9 cellular contexts compared by ENCODE assay signal in the genomic region with DNA sequence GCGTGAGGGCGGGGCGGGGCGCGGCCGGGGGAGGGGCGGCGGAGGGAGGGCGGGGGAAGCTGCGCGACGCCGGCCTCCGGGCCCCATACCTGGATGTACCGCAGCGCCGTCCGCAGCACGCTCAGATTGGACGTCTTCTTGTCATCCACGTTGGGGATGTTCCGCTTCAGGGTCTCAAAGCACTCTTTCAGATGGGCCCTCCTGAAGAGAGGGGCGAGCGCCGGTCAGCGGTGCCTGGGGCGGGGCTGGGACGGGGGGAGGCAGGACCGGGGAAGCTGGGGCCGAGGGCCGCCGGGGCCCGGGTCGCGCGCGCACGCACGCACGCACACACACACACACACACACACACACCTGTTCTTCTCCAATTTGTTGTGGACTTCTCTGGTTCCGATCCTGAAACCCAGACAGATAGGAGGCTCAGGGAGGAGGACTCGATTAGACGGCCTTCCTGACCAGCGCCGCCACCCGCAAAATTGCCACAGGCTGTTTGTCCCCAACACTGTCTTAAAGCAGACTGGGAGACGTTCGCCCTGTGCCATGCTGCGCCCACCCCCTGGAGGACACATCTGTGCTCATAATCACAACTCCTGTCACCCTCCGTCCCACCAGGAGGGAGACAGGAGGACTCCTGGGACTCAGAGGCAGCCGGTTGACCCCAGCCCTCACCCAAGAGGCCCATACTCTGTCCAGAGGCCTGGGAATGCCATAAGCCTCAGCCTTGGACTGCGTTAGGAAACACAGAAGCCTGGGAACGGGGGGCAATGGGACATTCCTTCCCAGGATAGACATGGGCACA. TPM values are rescaled to one million over a fixed set of nuclear protein-coding genes. Genes with fewer than 3 reads are reported as not detected.
DNase-seq lines count a peak whose midpoint lies in the region; ATAC-seq, FAIRE-seq and TF ChIP-seq lines count a peak whose summit lies in the region.
"Had no signal": no experiment of that assay in that cellular context is flagged by ENCODE, and none has a peak within 500 bp of the region (broad histone marks: within the 10 kb centered on the region; RNA-seq: fewer than 3 reads in every experiment).

No MANE protein-coding gene starts in this region.

- peaks cover 46% of the 10 kb centered on the region for H3K4me1 Mint-ChIP-seq in activated naive CD8-positive, alpha-beta T cell treated with anti-CD3 and anti-CD28 coated beads, Interleukin-2, amount 10 ng/mL, durations not matched to agents 7 days and 5 days

- H3K27me3 Mint-ChIP-seq in activated naive CD8-positive, alpha-beta T cell treated with anti-CD3 and anti-CD28 coated beads, Interleukin-2, amount 10 ng/mL, durations not matched to agents 7 days and 5 days = no peaks in the 10 kb centered on the region

- peaks cover 3 to 6% of the 10 kb centered on the region in 2 experiments for H3K36me3 ChIP-seq in SK-N-SH (replicated peaks in 1 of 2; ENCODE audit: control insufficient read depth in 1 of 2, insufficient read depth in 2 of 2, low read length in 1 of 2)
- H3K36me3 ChIP-seq in kidney (ENCODE audit: control insufficient read depth in 1 of 2, insufficient read depth in 2 of 2, low read length in 2 of 2) = peaks cover 0 to 9% of the 10 kb centered on the region in 2 donors

- H3K27me3 ChIP-seq in SK-N-SH (ENCODE audit: insufficient read depth) = no peaks in the 10 kb centered on the region

- no peak overlapping the region for H2AFZ ChIP-seq in SK-N-SH (ENCODE audit: low read depth)

- DNase-seq in SK-N-SH (peak; percentile 22), kidney (peak; percentile 83), substantia nigra (lab: John Stamatoyannopoulos, UW) (peak in 2 of 49 donors; percentile 14 to 44), HuH-7.5 (ENCODE audit: low spot score) (no peak), foreskin melanocyte (no peak)
- no peak for DNase-seq in activated naive CD8-positive, alpha-beta T cell treated with anti-CD3 and anti-CD28 coated beads, Interleukin-2, amount 10 ng/mL, durations not matched to agents 7 days and 5 days
- DNase-seq: NCI-H524 treated with DMSO at 0.1 percent for 48 hours had no signal

- TF ChIP-seq EP300 in SK-N-SH (IDR thresholded peaks at IDR 0.05; ENCODE audit: borderline replicate concordance in 1 of 2, low read depth in 1 of 2, low read length in 1 of 2) = no peak

- POLR2A ChIA-PET in SK-N-SH (lab: Yijun Ruan, JAX) = interaction anchor here (1.7 to 2.6 kb wide), 3 partner anchors 7 to 58 kb away, joined by 10 to 26 read pairs (median 12); a partner anchor contains a TSS
- POLR2A ChIA-PET in activated naive CD8-positive, alpha-beta T cell treated with anti-CD3 and anti-CD28 coated beads, Interleukin-2, amount 10 ng/mL, durations not matched to agents 7 days and 5 days (lab: Charles Lee) = interaction anchor here (0.6 to 3.9 kb wide), 9 partner anchors 8 to 1749 kb away, joined by 3 to 73 read pairs (median 5); a partner anchor contains a TSS

- H3K4me3 ChIP-seq in SK-N-SH (ENCODE audit: low read depth in 2 of 2, low read length in 1 of 2) = peak overlapping the region; percentile 28 to 39; a peak in 3 of 4 replicates
- H3K4me3 ChIP-seq in kidney (ENCODE audit: low read length in 2 of 2) = no peak overlapping the region

- TF ChIP-seq CTCF in SK-N-SH (IDR thresholded peaks at IDR 0.05) (no peak), kidney (IDR thresholded peaks at IDR 0.05; ENCODE audit: borderline replicate concordance, extremely low read depth, insufficient read depth) (no peak)

- H3K79me2 ChIP-seq in SK-N-SH (ENCODE audit: insufficient read depth) = peaks cover 69% of the 10 kb centered on the region

- H3K9me2 ChIP-seq in SK-N-SH = no peaks in the 10 kb centered on the region

- WGBS in SK-N-SH (ENCODE audit: low lambda C conversion rate) = 27% methylated on average over 24 of the region's 53 CpGs

- peak overlapping the region; percentile 69; the same call in 1 of the 2 replicates for H3K4me2 ChIP-seq in SK-N-SH

- FAIRE-seq in kidney (lab: Jason Lieb, UNC) = no peak

- H3K9ac ChIP-seq in SK-N-SH (peak overlapping the region; percentile 43; the same call in 1 of the 2 replicates), kidney (ENCODE audit: low read length in 2 of 2) (peak overlapping the region; percentile 17 to 29)

- peak overlapping the region; percentile 78 for H3K27ac Mint-ChIP-seq in activated naive CD8-positive, alpha-beta T cell treated with anti-CD3 and anti-CD28 coated beads, Interleukin-2, amount 10 ng/mL, durations not matched to agents 7 days and 5 days

- H3K9me3 Mint-ChIP-seq in activated naive CD8-positive, alpha-beta T cell treated with anti-CD3 and anti-CD28 coated beads, Interleukin-2, amount 10 ng/mL, durations not matched to agents 7 days and 5 days = no peaks in the 10 kb centered on the region

- peak overlapping the region; percentile 45 to 69; a peak in 3 of 4 replicates for H3K27ac ChIP-seq in SK-N-SH (ENCODE audit: low read depth in 2 of 2, low read length in 1 of 2)
- H3K27ac ChIP-seq in kidney (ENCODE audit: low read depth in 2 of 2, low read length in 2 of 2) = peak overlapping the region; percentile 97 to 100
- H3K27ac ChIP-seq in substantia nigra (ENCODE audit: low read depth, low read length, poor library complexity, severe bottlenecking) = peak overlapping the region; percentile 53

- H3K4me1 ChIP-seq in SK-N-SH (ENCODE audit: control insufficient read depth in 1 of 2, insufficient read depth in 2 of 2, low read depth in 1 of 2, low read length in 1 of 2) = peaks cover 38 to 57% of the 10 kb centered on the region in 2 experiments
- H3K4me1 ChIP-seq in kidney (ENCODE audit: control insufficient read depth in 1 of 2, insufficient read depth in 1 of 2, low read depth in 1 of 2, low read length in 2 of 2) = peaks cover 48 to 50% of the 10 kb centered on the region in 2 donors

- H4K20me1 ChIP-seq in SK-N-SH (ENCODE audit: insufficient read depth) = peaks cover 20% of the 10 kb centered on the region; the same call in 1 of the 2 replicates

- ATAC-seq in SK-N-SH treated with all-trans-retinoic acid at 6 μM for 48 hours (no peak), HG02938 (IDR thresholded peaks at IDR 0.05; ENCODE audit: unreplicated experiment) (no peak)
- no peak for ATAC-seq in activated naive CD8-positive, alpha-beta T cell treated with anti-CD3 and anti-CD28 coated beads, Interleukin-2, amount 10 ng/mL, durations not matched to agents 7 days and 5 days (ENCODE audit: low read depth)

- H3K4me3 Mint-ChIP-seq in activated naive CD8-positive, alpha-beta T cell treated with anti-CD3 and anti-CD28 coated beads, Interleukin-2, amount 10 ng/mL, durations not matched to agents 7 days and 5 days = peak overlapping the region; percentile 79

- no peak for TF ChIP-seq RAD21 in SK-N-SH (IDR thresholded peaks at IDR 0.05; ENCODE audit: low read length)

- intact Hi-C loops in kidney (cut with DNase I) = no loop called here

- H3K9me3 ChIP-seq in SK-N-SH = no peaks in the 10 kb centered on the region
- no peaks in the 10 kb centered on the region for H3K9me3 ChIP-seq in kidney (ENCODE audit: control insufficient read depth in 1 of 2, low read length in 2 of 2)

- peaks cover 10% of the 10 kb centered on the region for H3K36me3 Mint-ChIP-seq in activated naive CD8-positive, alpha-beta T cell treated with anti-CD3 and anti-CD28 coated beads, Interleukin-2, amount 10 ng/mL, durations not matched to agents 7 days and 5 days

- peaks cover 13% of the 10 kb centered on the region for H3F3A ChIP-seq in SK-N-SH (replicated peaks; ENCODE audit: insufficient read depth)

- CTCF ChIA-PET in SK-N-SH (lab: Yijun Ruan, JAX) = interaction anchor here (1.4 to 6.2 kb wide), 4 partner anchors 7 to 41 kb away, joined by 3 to 62 read pairs (median 21); no protein-coding TSS in a partner anchor

TF ChIP-seq in SK-N-SH, 30 proteins besides CTCF, POLR2A, EP300 and RAD21 (continues in another document):
- TF ChIP-seq, protein P1, sequence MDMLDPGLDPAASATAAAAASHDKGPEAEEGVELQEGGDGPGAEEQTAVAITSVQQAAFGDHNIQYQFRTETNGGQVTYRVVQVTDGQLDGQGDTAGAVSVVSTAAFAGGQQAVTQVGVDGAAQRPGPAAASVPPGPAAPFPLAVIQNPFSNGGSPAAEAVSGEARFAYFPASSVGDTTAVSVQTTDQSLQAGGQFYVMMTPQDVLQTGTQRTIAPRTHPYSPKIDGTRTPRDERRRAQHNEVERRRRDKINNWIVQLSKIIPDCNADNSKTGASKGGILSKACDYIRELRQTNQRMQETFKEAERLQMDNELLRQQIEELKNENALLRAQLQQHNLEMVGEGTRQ (IDR thresholded peaks at IDR 0.05; ENCODE audit: borderline replicate concordance, low read depth, low read length) = no peak
- TF ChIP-seq MEF2A (IDR thresholded peaks at IDR 0.05; ENCODE audit: borderline replicate concordance, low read depth) = no peak

TF ChIP-seq in SK-N-SH treated with all-trans-retinoic acid at 6 μM for 48 hours, 23 proteins besides CTCF, POLR2A, EP300 and RAD21 (continues in another document):
- no peak for TF ChIP-seq GLIS3 (CRISPR knock-in tag; IDR thresholded peaks at IDR 0.05)
- TF ChIP-seq ZNF70 (CRISPR knock-in tag; IDR thresholded peaks at IDR 0.05) = no peak

RNA-seq across cellular contexts. Expression of a gene that starts 6.7 kb away (rescaled TPM):
- polyA plus RNA-seq in SK-N-SH (2012; rRNA removed) (7.1 and 7.4 TPM in 2 replicates), kidney (ENCODE audit: insufficient read depth, low read depth, low replicate concordance) (3.7 TPM)
- 3.2 and 4.4 TPM in 2 replicates for polyA plus RNA-seq in SK-N-SH (2012; cell fraction: cytosol; rRNA removed)
- 50.2 and 76.3 TPM in 2 replicates for polyA plus RNA-seq in SK-N-SH (2012; cell fraction: nucleus; rRNA removed)
- 10 to 100 TPM; 35.6 to 38.6 TPM for total RNA-seq in activated naive CD8-positive, alpha-beta T cell treated with anti-CD3 and anti-CD28 coated beads, Interleukin-2, amount 10 ng/mL, durations not matched to agents 7 days and 5 days
- 39.8 TPM for total RNA-seq in kidney

RNA-seq across cellular contexts. Expression of a gene that starts 56.9 kb away (rescaled TPM):
- polyA plus RNA-seq in SK-N-SH (2012; rRNA removed) (85.9 and 98.6 TPM in 2 replicates), kidney (ENCODE audit: insufficient read depth, low read depth, low replicate concordance) (33.7 TPM)
- polyA plus RNA-seq in SK-N-SH (2012; cell fraction: cytosol; rRNA removed) = 18.0 and 30.4 TPM in 2 replicates
- 605 and 826 TPM in 2 replicates for polyA plus RNA-seq in SK-N-SH (2012; cell fraction: nucleus; rRNA removed)
- total RNA-seq in activated naive CD8-positive, alpha-beta T cell treated with anti-CD3 and anti-CD28 coated beads, Interleukin-2, amount 10 ng/mL, durations not matched to agents 7 days and 5 days = 100 to 1,000 TPM; 116 to 131 TPM
- 58.0 TPM for total RNA-seq in kidney

RNA-seq across cellular contexts. Expression of a gene that starts 57.9 kb away (rescaled TPM):
- 26.7 and 29.0 TPM in 2 replicates for polyA plus RNA-seq in SK-N-SH (2012; rRNA removed)
- 26.0 and 27.0 TPM in 2 replicates for polyA plus RNA-seq in SK-N-SH (2012; cell fraction: cytosol; rRNA removed)
- polyA plus RNA-seq in SK-N-SH (2012; cell fraction: nucleus; rRNA removed) = 38.2 and 50.3 TPM in 2 replicates
- 10 to 100 TPM; 27.8 to 30.2 TPM for total RNA-seq in activated naive CD8-positive, alpha-beta T cell treated with anti-CD3 and anti-CD28 coated beads, Interleukin-2, amount 10 ng/mL, durations not matched to agents 7 days and 5 days
- 24.4 TPM for total RNA-seq in kidney
- polyA plus RNA-seq in kidney (ENCODE audit: insufficient read depth, low read depth, low replicate concordance) = 9.1 TPM

Comparison
In these comparisons a context has a peak if more than half of its experiments do, and no peak if none do; other contexts are left out.
1. DNase-seq: peak in SK-N-SH (single experiment) and kidney (single experiment); none in activated naive CD8-positive, alpha-beta T cell treated with anti-CD3 and anti-CD28 coated beads, Interleukin-2, amount 10 ng/mL, durations not matched to agents 7 days and 5 days (single experiment), HuH-7.5 (single experiment) and foreskin melanocyte (single experiment).
2. H3K4me3 ChIP-seq: peak in SK-N-SH (2 of 2); none in kidney (0 of 2).
3. Peak in every context shown above with its lines, with median percentiles within 50 percentile points of each other: H3K27ac ChIP-seq.